Comparison of ENCODE assay signal across 1 cellular context in genomic region chr9:112166176-112167140, GRCh38.
TF ChIP-seq lines count a peak whose summit lies in the region.

No MANE protein-coding gene starts in this region.

TF ChIP-seq in H1, 55 proteins besides CTCF, POLR2A, EP300 and RAD21:
- no peak for TF ChIP-seq CEBPB (IDR thresholded peaks at IDR 0.05; ENCODE audit: low read depth, low read length)
- TF ChIP-seq KDM4A (IDR thresholded peaks at IDR 0.05; ENCODE audit: low read depth, low read length, severe bottlenecking) = no peak
- TF ChIP-seq TEAD4 (IDR thresholded peaks at IDR 0.05; ENCODE audit: low read depth, low read length) = no peak
- TF ChIP-seq BACH1 (IDR thresholded peaks at IDR 0.05; ENCODE audit: low read length) = no peak
- no peak for TF ChIP-seq CREB1 (IDR thresholded peaks at IDR 0.05)
TF ChIP-seq in H1: peak in this region for 0.
